In genomic region chr2:85255813-85256581, GRCh38 we compare ENCODE assay signal across 9 cellular contexts.
DNase-seq lines count a peak whose midpoint lies in the region; ATAC-seq and TF ChIP-seq lines count a peak whose summit lies in the region.
"Had no signal": no experiment of that assay in that cellular context is flagged by ENCODE, and none has a peak within 500 bp of the region (broad histone marks: within the 10 kb centered on the region; RNA-seq: fewer than 3 reads in every experiment).

No MANE protein-coding gene starts in this region.

- peak overlapping the region; percentile 76 for H3K27ac Mint-ChIP-seq in osteocyte (ENCODE audit: unreplicated experiment)
- H3K27ac Mint-ChIP-seq: activated CD8-positive, alpha-beta memory T cell treated with anti-CD3 and anti-CD28 coated beads, Interleukin-2, amount 10 ng/mL, durations not matched to agents 7 days and 5 days had no signal

- H3K9ac ChIP-seq in BLaER1, result peak overlapping the region; percentile 47; the same call in 1 of the 2 replicates

- H3K27me3 Mint-ChIP-seq in osteocyte (ENCODE audit: unreplicated experiment), result no peaks in the 10 kb centered on the region
- H3K27me3 Mint-ChIP-seq in activated T-cell treated with anti-CD3 and anti-CD28 coated beads, Interleukin-2, amount 50 U/mL, for 4 hours (ENCODE audit: low read depth), result no peaks in the 10 kb centered on the region
- H3K27me3 Mint-ChIP-seq: activated CD8-positive, alpha-beta memory T cell treated with anti-CD3 and anti-CD28 coated beads, Interleukin-2, amount 10 ng/mL, durations not matched to agents 7 days and 5 days had no signal

- no peak for ATAC-seq in activated T-cell treated with anti-CD3 and anti-CD28 coated beads, Interleukin-2, amount 50 U/mL, for 4 hours
- ATAC-seq in GM21447 (IDR thresholded peaks at IDR 0.05; ENCODE audit: unreplicated experiment), result no peak
- ATAC-seq: activated CD8-positive, alpha-beta memory T cell treated with anti-CD3 and anti-CD28 coated beads, Interleukin-2, amount 10 ng/mL, durations not matched to agents 7 days and 5 days had no signal

- H3K36me3 Mint-ChIP-seq in osteocyte (ENCODE audit: unreplicated experiment), result no peaks in the 10 kb centered on the region
- no peaks in the 10 kb centered on the region for H3K36me3 Mint-ChIP-seq in activated T-cell treated with anti-CD3 and anti-CD28 coated beads, Interleukin-2, amount 50 U/mL, for 4 hours (ENCODE audit: insufficient read depth)
- H3K36me3 Mint-ChIP-seq: activated CD8-positive, alpha-beta memory T cell treated with anti-CD3 and anti-CD28 coated beads, Interleukin-2, amount 10 ng/mL, durations not matched to agents 7 days and 5 days had no signal

- no peaks in the 10 kb centered on the region for H3K9me3 Mint-ChIP-seq in osteocyte (ENCODE audit: unreplicated experiment)
- no peaks in the 10 kb centered on the region for H3K9me3 Mint-ChIP-seq in activated T-cell treated with anti-CD3 and anti-CD28 coated beads, Interleukin-2, amount 50 U/mL, for 4 hours

- no peaks in the 10 kb centered on the region for H3K36me3 ChIP-seq in BLaER1

- no peaks in the 10 kb centered on the region for H4K20me1 ChIP-seq in BLaER1

- no peak for TF ChIP-seq CTCF in osteocyte (IDR thresholded peaks at IDR 0.05)

- no peak overlapping the region for H3K4me3 ChIP-seq in BLaER1

- H3K27me3 ChIP-seq in BLaER1, result no peaks in the 10 kb centered on the region

- peak overlapping the region; percentile 89 for H3K4me2 ChIP-seq in BLaER1

- DNase-seq in SK-MEL-5 (ENCODE audit: low read depth, low spot score) (peak; percentile 32), foreskin melanocyte (peak; percentile 57), osteocyte (ENCODE audit: extremely low spot score, unreplicated experiment) (no peak), H4 (ENCODE audit: low spot score) (no peak)
- DNase-seq in activated T-cell treated with anti-CD3 and anti-CD28 coated beads, Interleukin-2, amount 50 U/mL, for 4 hours, result no peak
- DNase-seq in stimulated activated naive CD4-positive, alpha-beta T cell (lab: John Stamatoyannopoulos, UW), result no peak
- DNase-seq: activated CD8-positive, alpha-beta memory T cell treated with anti-CD3 and anti-CD28 coated beads, Interleukin-2, amount 10 ng/mL, durations not matched to agents 7 days and 5 days had no signal

- H3K4me1 Mint-ChIP-seq in osteocyte (ENCODE audit: unreplicated experiment), result peaks cover 67% of the 10 kb centered on the region
- no peaks in the 10 kb centered on the region for H3K4me1 Mint-ChIP-seq in activated T-cell treated with anti-CD3 and anti-CD28 coated beads, Interleukin-2, amount 50 U/mL, for 4 hours (ENCODE audit: low read depth)
- H3K4me1 Mint-ChIP-seq: activated CD8-positive, alpha-beta memory T cell treated with anti-CD3 and anti-CD28 coated beads, Interleukin-2, amount 10 ng/mL, durations not matched to agents 7 days and 5 days had no signal

- H3K4me1 ChIP-seq in BLaER1, result peaks cover 60% of the 10 kb centered on the region

- in situ Hi-C loops in SK-MEL-5 (cut with HindIII; ENCODE audit: low pct_unique_long_range_greater_than_20kb, low sequenced_read_pairs), result no loop called here

- peak overlapping the region; percentile 52 for H3K27ac ChIP-seq in BLaER1

- H3K4me3 Mint-ChIP-seq in osteocyte (ENCODE audit: unreplicated experiment), result peak overlapping the region; percentile 51
- H3K4me3 Mint-ChIP-seq in activated T-cell treated with anti-CD3 and anti-CD28 coated beads, Interleukin-2, amount 50 U/mL, for 4 hours, result no peak overlapping the region
- H3K4me3 Mint-ChIP-seq: activated CD8-positive, alpha-beta memory T cell treated with anti-CD3 and anti-CD28 coated beads, Interleukin-2, amount 10 ng/mL, durations not matched to agents 7 days and 5 days had no signal

- no peaks in the 10 kb centered on the region for H3K9me3 ChIP-seq in BLaER1

Comparison
In these comparisons a context has a peak if more than half of its experiments do, and no peak if none do; other contexts are left out.
1. DNase-seq: peak in SK-MEL-5 (single experiment) and foreskin melanocyte (single experiment); none in osteocyte (single experiment), H4 (single experiment), activated T-cell treated with anti-CD3 and anti-CD28 coated beads, Interleukin-2, amount 50 U/mL, for 4 hours (single experiment) and stimulated activated naive CD4-positive, alpha-beta T cell (0 of 6).